In genomic region chr15:83067638-83067962, GRCh38 we compare ENCODE assay signal across 8 cellular contexts.
DNase-seq lines count a peak whose midpoint lies in the region; ATAC-seq and TF ChIP-seq lines count a peak whose summit lies in the region.

No MANE protein-coding gene starts in this region.

- no peak for ATAC-seq in stimulated activated memory B cell treated with anti-CD40 and anti-IgM and Interleukin-4, amounts not matched to agents 10 μg/mL and 1 μg/mL and 100 μg/mL, for 72 hours
- no peak for ATAC-seq in HG03521 (IDR thresholded peaks at IDR 0.05; ENCODE audit: unreplicated experiment)

- DNase-seq in HL-60 (ENCODE audit: low read depth in 1 of 2, low spot score in 1 of 2) (no peak), HK-2 (ENCODE audit: unreplicated experiment) (no peak), NCI-H524 treated with DMSO at 0.1 percent for 48 hours (lab: John Stamatoyannopoulos, UW) (no peak)
- no peak for DNase-seq in activated CD4-positive, CD25-positive, alpha-beta regulatory T cell treated with anti-CD3 and anti-CD28 coated beads, Interleukin-2, amount 50 U/mL, for 72 hours

- no peaks in the 10 kb centered on the region for H3K27me3 ChIP-seq in HL-60 (ENCODE audit: insufficient read depth, poor library complexity, severe bottlenecking)

- no peak for TF ChIP-seq CTCF in HL-60 (IDR thresholded peaks at IDR 0.05; ENCODE audit: insufficient read depth, low read length)

- no peaks in the 10 kb centered on the region for H3K9me3 ChIP-seq in iPS-18c (ENCODE audit: control insufficient read depth, insufficient read depth, low read length)

- peaks cover 17% of the 10 kb centered on the region for H3K4me1 Mint-ChIP-seq in activated naive CD8-positive, alpha-beta T cell (ENCODE audit: low read depth)
- H3K4me1 Mint-ChIP-seq in stimulated activated memory B cell treated with anti-CD40 and anti-IgM and Interleukin-4, amounts not matched to agents 10 μg/mL and 1 μg/mL and 100 μg/mL, for 72 hours, result peaks cover 24% of the 10 kb centered on the region

- peaks cover 9% of the 10 kb centered on the region for H3K36me3 Mint-ChIP-seq in activated naive CD8-positive, alpha-beta T cell
- peaks cover 8% of the 10 kb centered on the region for H3K36me3 Mint-ChIP-seq in stimulated activated memory B cell treated with anti-CD40 and anti-IgM and Interleukin-4, amounts not matched to agents 10 μg/mL and 1 μg/mL and 100 μg/mL, for 72 hours

- H3K27ac Mint-ChIP-seq in activated naive CD8-positive, alpha-beta T cell, result peak overlapping the region; percentile 54
- peak overlapping the region; percentile 76 for H3K27ac Mint-ChIP-seq in stimulated activated memory B cell treated with anti-CD40 and anti-IgM and Interleukin-4, amounts not matched to agents 10 μg/mL and 1 μg/mL and 100 μg/mL, for 72 hours

- peak overlapping the region; percentile 56 for H3K4me3 ChIP-seq in HL-60 (replicated peaks; ENCODE audit: insufficient read depth, low read length)
- H3K4me3 ChIP-seq in iPS-18c (ENCODE audit: insufficient read depth, low read depth, low read length), result peak overlapping the region; percentile 55

- peak overlapping the region; percentile 64 for H3K27ac ChIP-seq in HL-60 (replicated peaks)

- peak overlapping the region; percentile 76 for H3K4me3 Mint-ChIP-seq in activated naive CD8-positive, alpha-beta T cell
- peak overlapping the region; percentile 82 for H3K4me3 Mint-ChIP-seq in stimulated activated memory B cell treated with anti-CD40 and anti-IgM and Interleukin-4, amounts not matched to agents 10 μg/mL and 1 μg/mL and 100 μg/mL, for 72 hours

- H3K9me3 Mint-ChIP-seq in activated naive CD8-positive, alpha-beta T cell (ENCODE audit: low read depth), result no peaks in the 10 kb centered on the region
- no peaks in the 10 kb centered on the region for H3K9me3 Mint-ChIP-seq in stimulated activated memory B cell treated with anti-CD40 and anti-IgM and Interleukin-4, amounts not matched to agents 10 μg/mL and 1 μg/mL and 100 μg/mL, for 72 hours

- H3K27me3 Mint-ChIP-seq in activated naive CD8-positive, alpha-beta T cell, result peaks cover 1% of the 10 kb centered on the region
- no peaks in the 10 kb centered on the region for H3K27me3 Mint-ChIP-seq in stimulated activated memory B cell treated with anti-CD40 and anti-IgM and Interleukin-4, amounts not matched to agents 10 μg/mL and 1 μg/mL and 100 μg/mL, for 72 hours
